10 cellular contexts compared by ENCODE assay signal in the genomic region with DNA sequence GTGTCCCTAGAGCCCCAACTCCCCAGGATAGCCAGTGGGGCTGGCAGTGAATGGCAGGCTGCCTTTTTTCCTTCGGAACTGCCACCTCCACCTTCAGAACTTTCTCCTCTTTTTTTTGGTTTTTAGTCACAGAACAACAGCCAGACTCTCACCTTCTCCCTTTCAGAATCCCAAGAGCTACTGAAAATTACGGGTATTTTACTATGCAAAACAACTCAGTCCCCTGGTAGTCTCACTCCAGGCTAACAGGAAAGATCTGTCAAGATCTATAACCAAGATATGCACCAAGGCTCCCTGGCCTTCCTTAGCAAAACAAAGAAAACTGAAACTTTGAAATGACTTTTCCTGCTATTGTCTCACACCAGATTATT. TPM values are rescaled to one million over a fixed set of nuclear protein-coding genes. Genes with fewer than 3 reads are reported as not detected.
A peak's percentile ranks its signal among the peaks of the same experiment; 100 is the strongest.
DNase-seq lines count a peak whose midpoint lies in the region; ATAC-seq and TF ChIP-seq lines count a peak whose summit lies in the region.
"Had no signal": no experiment of that assay in that cellular context is flagged by ENCODE, and none has a peak within 500 bp of the region (broad histone marks: within the 10 kb centered on the region; RNA-seq: fewer than 3 reads in every experiment).

No MANE protein-coding gene starts in this region.

- no peak for DNase-seq in chondrocyte (ENCODE audit: low spot score)
- no peak for DNase-seq in gastrocnemius medialis
- no peak for DNase-seq in activated CD8-positive, alpha-beta memory T cell treated with anti-CD3 and anti-CD28 coated beads, Interleukin-2, amount 50 U/mL, for 4 hours
- DNase-seq in progenitor cell of endocrine pancreas (ENCODE audit: low spot score, unreplicated experiment) = no peak
- DNase-seq: dorsolateral prefrontal cortex; NK-92 treated with Interleukin-12 subunit alpha and Interleukin-12 subunit beta, amount 100 ng/mL, for 24 hours had no signal

- no peaks in the 10 kb centered on the region for H3K9me3 Mint-ChIP-seq in chondrocyte (ENCODE audit: low read depth)
- no peaks in the 10 kb centered on the region for H3K9me3 Mint-ChIP-seq in progenitor cell of endocrine pancreas (ENCODE audit: low read depth)

- no peaks in the 10 kb centered on the region for H3K27me3 Mint-ChIP-seq in chondrocyte (ENCODE audit: low read depth)
- H3K27me3 Mint-ChIP-seq in progenitor cell of endocrine pancreas = no peaks in the 10 kb centered on the region

- H3K4me1 Mint-ChIP-seq in chondrocyte (ENCODE audit: low read depth) (peaks cover 44% of the 10 kb centered on the region), progenitor cell of endocrine pancreas (ENCODE audit: low read depth) (peaks cover 22% of the 10 kb centered on the region)

- peak overlapping the region; percentile 70 to 85 (median 81) for H3K27ac ChIP-seq in gastrocnemius medialis

- TF ChIP-seq POLR2A in gastrocnemius medialis (IDR thresholded peaks at IDR 0.05) = no peak

- H3K4me1 ChIP-seq in gastrocnemius medialis = peaks cover 55 to 57% of the 10 kb centered on the region in 2 donors

- H3K4me3 Mint-ChIP-seq in chondrocyte (ENCODE audit: unreplicated experiment) (no peak overlapping the region), progenitor cell of endocrine pancreas (ENCODE audit: low read depth) (no peak overlapping the region)

- no peaks in the 10 kb centered on the region for H3K9me3 ChIP-seq in gastrocnemius medialis

- H3K27ac Mint-ChIP-seq in chondrocyte (ENCODE audit: unreplicated experiment) (peak overlapping the region; percentile 97), progenitor cell of endocrine pancreas (no peak overlapping the region)

- H3K4me3 ChIP-seq in gastrocnemius medialis = peak overlapping the region in 1 of 4 donors; percentile 6

- H3K36me3 ChIP-seq in gastrocnemius medialis = peaks cover 0 to 7% of the 10 kb centered on the region in 2 donors

- in situ Hi-C loops in gastrocnemius medialis (cut with MboI; ENCODE audit: low sequenced_read_pairs in 4 of 4) = loop anchor here in 1 of 4 donors (10.0 kb wide), 2 partner anchors 62 to 142 kb away; partner anchors contain the start of gene LTBR

- ATAC-seq in GM19025 (IDR thresholded peaks at IDR 0.05; ENCODE audit: low read depth, unreplicated experiment) (peak; percentile 31), HG03354 (IDR thresholded peaks at IDR 0.05; ENCODE audit: poor library complexity, severe bottlenecking, unreplicated experiment) (peak; percentile 32), gastrocnemius medialis (no peak), HG03457 (IDR thresholded peaks at IDR 0.05; ENCODE audit: unreplicated experiment) (no peak), GM19035 (IDR thresholded peaks at IDR 0.05; ENCODE audit: unreplicated experiment) (no peak)

- no peaks in the 10 kb centered on the region for H3K27me3 ChIP-seq in gastrocnemius medialis
- H3K27me3 ChIP-seq: dorsolateral prefrontal cortex had no signal

- H3K36me3 Mint-ChIP-seq in chondrocyte (ENCODE audit: low read depth) (peaks cover 2% of the 10 kb centered on the region), progenitor cell of endocrine pancreas (ENCODE audit: insufficient read depth) (peaks cover 20% of the 10 kb centered on the region)

- TF ChIP-seq CTCF in chondrocyte (IDR thresholded peaks at IDR 0.05) (no peak), gastrocnemius medialis (IDR thresholded peaks at IDR 0.05 in 4 of 5, conservative IDR thresholded peaks at IDR 0.05 in 1 of 5) (no peak), progenitor cell of endocrine pancreas (IDR thresholded peaks at IDR 0.05; ENCODE audit: unreplicated experiment) (no peak)

- intact Hi-C loops in gastrocnemius medialis (cut with DNase I; ENCODE audit: low total_unique reads) = loop anchor here (1.0 to 5.0 kb wide), 3 partner anchors 61 to 230 kb away; partner anchors contain the start of genes GAPDH and LTBR

RNA-seq across cellular contexts. Expression of gene PLEKHG6, which starts 12.5 kb away (rescaled TPM):
- total RNA-seq in chondrocyte (0.21 to 0.35 TPM in 2 of 3 replicates, not detected in the other), gastrocnemius medialis (under 1 TPM in 1 of 4 donors, not detected in 3; 0.29 TPM), progenitor cell of endocrine pancreas (40.5 and 44.0 TPM in 2 replicates)

RNA-seq across cellular contexts. Expression of gene TNFRSF1A, which starts 18.9 kb away (rescaled TPM):
- total RNA-seq in chondrocyte = 88.5 to 128 TPM (median 127 TPM) in 3 replicates
- total RNA-seq in gastrocnemius medialis = 100 to 1,000 TPM; 103 to 220 (median 193) TPM
- 67.5 and 68.8 TPM in 2 replicates for total RNA-seq in progenitor cell of endocrine pancreas

RNA-seq across cellular contexts. Expression of gene SCNN1A, which starts 52.4 kb away (rescaled TPM):
- 0.87 to 2.6 TPM (median 1.9 TPM) in 3 replicates for total RNA-seq in chondrocyte
- 1 to 10 TPM in 1 of 4 donors, under 1 TPM in 2, not detected in 1; 0.20 to 2.0 (median 0.38) TPM for total RNA-seq in gastrocnemius medialis
- total RNA-seq in progenitor cell of endocrine pancreas = 14.3 and 23.1 TPM in 2 replicates

Comparison
In these comparisons a context has a peak if more than half of its experiments do, and no peak if none do; other contexts are left out.
1. ATAC-seq: peak in GM19025 (single experiment) and HG03354 (single experiment); none in gastrocnemius medialis (0 of 2), HG03457 (single experiment) and GM19035 (single experiment).
2. RNA of gene PLEKHG6, which starts 12.5 kb away (total RNA-seq): 40.5 to 44.0 TPM in progenitor cell of endocrine pancreas; 0.21 to 0.35 TPM in chondrocyte and 0.29 TPM in gastrocnemius medialis; every median in the first group is over 10 times any median in the second.